25 cellular contexts compared by ENCODE assay signal in the genomic region with DNA sequence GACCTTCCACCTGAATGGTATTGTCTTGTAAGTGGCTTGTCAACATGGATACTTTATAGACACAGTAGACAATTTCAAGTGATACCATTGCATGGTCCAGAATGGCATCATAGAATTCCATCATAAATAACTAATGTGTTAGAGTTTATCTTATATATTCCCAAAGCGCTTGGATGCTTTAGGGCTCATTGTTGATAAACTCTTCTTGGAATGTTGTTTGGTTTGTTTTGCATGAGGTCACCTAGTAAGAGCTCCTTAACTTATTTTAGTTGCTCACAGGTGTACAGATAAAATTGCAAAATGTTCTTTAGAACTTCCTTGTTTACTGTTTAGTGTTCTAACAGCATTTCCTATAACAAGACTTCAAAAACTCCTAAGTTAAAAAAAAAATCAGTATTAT. TPM values are rescaled to one million over a fixed set of nuclear protein-coding genes. Genes with fewer than 3 reads are reported as not detected.
A peak's percentile ranks its signal among the peaks of the same experiment; 100 is the strongest.
DNase-seq lines count a peak whose midpoint lies in the region; ATAC-seq, FAIRE-seq and TF ChIP-seq lines count a peak whose summit lies in the region.
"Had no signal": no experiment of that assay in that cellular context is flagged by ENCODE, and none has a peak within 500 bp of the region (broad histone marks: within the 10 kb centered on the region; RNA-seq: fewer than 3 reads in every experiment).

No MANE protein-coding gene starts in this region.

- no peaks in the 10 kb centered on the region for H3K4me1 ChIP-seq in A549
- peaks cover 23% of the 10 kb centered on the region for H3K4me1 ChIP-seq in PC-9 (replicated peaks; ENCODE audit: insufficient read depth)
- H3K4me1 ChIP-seq in smooth muscle cell (ENCODE audit: low read depth), result peaks cover 12% of the 10 kb centered on the region
- H3K4me1 ChIP-seq in upper lobe of right lung, result no peaks in the 10 kb centered on the region
- no peaks in the 10 kb centered on the region for H3K4me1 ChIP-seq in mucosa of descending colon (ENCODE audit: low read depth)
- H3K4me1 ChIP-seq: BE2C; BLaER1 treated with 17β-estradiol and CSF1 and Interleukin-3, amounts not matched to agents 10 nM and 100 nM had no signal

- no peaks in the 10 kb centered on the region for H3K79me2 ChIP-seq in PC-9 (ENCODE audit: low read depth)
- H3K79me2 ChIP-seq in smooth muscle cell (ENCODE audit: low read depth), result no peaks in the 10 kb centered on the region

- H3K27ac ChIP-seq in A549 (no peak overlapping the region), PC-9 (peak overlapping the region; percentile 28), epithelial cell of prostate (no peak overlapping the region), smooth muscle cell (ENCODE audit: low read depth) (peak overlapping the region; percentile 39), upper lobe of right lung (no peak overlapping the region)
- H3K27ac ChIP-seq: 22Rv1; BLaER1 treated with 17β-estradiol and CSF1 and Interleukin-3, amounts not matched to agents 10 nM and 100 nM had no signal

- no peak overlapping the region for H3K4me3 ChIP-seq in A549
- H3K4me3 ChIP-seq in PC-9, result no peak overlapping the region
- H3K4me3 ChIP-seq in smooth muscle cell, result no peak overlapping the region
- no peak overlapping the region for H3K4me3 ChIP-seq in upper lobe of right lung
- H3K4me3 ChIP-seq in mucosa of descending colon, result no peak overlapping the region
- H3K4me3 ChIP-seq: BLaER1 treated with 17β-estradiol and CSF1 and Interleukin-3, amounts not matched to agents 10 nM and 100 nM; HAP-1 had no signal

- H3K36me3 ChIP-seq in PC-9 (ENCODE audit: low read depth) (no peaks in the 10 kb centered on the region), smooth muscle cell (ENCODE audit: low read depth) (no peaks in the 10 kb centered on the region), upper lobe of right lung (no peaks in the 10 kb centered on the region), mucosa of descending colon (ENCODE audit: low read depth) (no peaks in the 10 kb centered on the region)
- H3K36me3 ChIP-seq: BE2C, HAP-1 had no signal

- BruUV-seq in PC-9 (replicated peaks; lab: Mats Ljungman, UMichigan), result no TSS peak

- DNase-seq in A549 (ENCODE audit: low read depth in 1 of 2, low spot score in 1 of 2) (no peak), PC-9 (peak in 1 of 2 experiments; percentile 85), epithelial cell of prostate (ENCODE audit: low read depth, low spot score) (peak; percentile 16), smooth muscle cell (lab: John Stamatoyannopoulos, UW; ENCODE audit: unreplicated experiment) (no peak), upper lobe of right lung (no peak), hypothalamus (lab: John Stamatoyannopoulos, UW) (no peak), mucosa of descending colon (no peak)
- DNase-seq: ACHN; AML-193; BE2C; CD4-positive, alpha-beta T cell; CD8-positive, alpha-beta memory T cell; DMS53; DMS79 treated with DMSO at 0.1 percent for 48 hours; GF-D8; GOT3; HFFc6 had no signal

- no peaks in the 10 kb centered on the region for H3K9me2 ChIP-seq in PC-9 (ENCODE audit: insufficient read depth)

- H3K9ac ChIP-seq in smooth muscle cell (ENCODE audit: low read depth), result no peak overlapping the region
- H3K9ac ChIP-seq: BLaER1 treated with 17β-estradiol and CSF1 and Interleukin-3, amounts not matched to agents 10 nM and 100 nM had no signal

- peaks cover 4% of the 10 kb centered on the region for H3F3A ChIP-seq in PC-9 (ENCODE audit: insufficient read depth, low read depth)
- peaks cover 11% of the 10 kb centered on the region for H3F3A ChIP-seq in smooth muscle cell (ENCODE audit: low read depth)

- TF ChIP-seq POLR2A in A549 (IDR thresholded peaks at IDR 0.05; ENCODE audit: low read length), result no peak

- no peak overlapping the region for H2AFZ ChIP-seq in PC-9
- H2AFZ ChIP-seq in smooth muscle cell (ENCODE audit: low read depth), result no peak overlapping the region

- POLR2A ChIA-PET in A549 (lab: Yijun Ruan, JAX), result no interaction called here
- POLR2A ChIA-PET in PC-9 (lab: Charles Lee; ENCODE audit: unreplicated experiment), result interaction anchor here (0.7 kb wide), 1 partner anchor 32 kb away, joined by 4 read pairs; no protein-coding TSS in a partner anchor

- FAIRE-seq in A549 (lab: Jason Lieb, UNC), result peak; percentile 18
- FAIRE-seq: A204.1, D721Med, GM12891, GM18507, H54 had no signal

- no peaks in the 10 kb centered on the region for H3K9me3 ChIP-seq in A549
- no peaks in the 10 kb centered on the region; the same call in 1 of the 2 replicates for H3K9me3 ChIP-seq in PC-9 (ENCODE audit: insufficient read depth, low read depth)
- no peaks in the 10 kb centered on the region for H3K9me3 ChIP-seq in smooth muscle cell (replicated peaks; ENCODE audit: low read depth)
- H3K9me3 ChIP-seq in upper lobe of right lung, result no peaks in the 10 kb centered on the region
- no peaks in the 10 kb centered on the region for H3K9me3 ChIP-seq in mucosa of descending colon
- H3K9me3 ChIP-seq: BE2C; BLaER1 treated with 17β-estradiol and CSF1 and Interleukin-3, amounts not matched to agents 10 nM and 100 nM; HAP-1 had no signal

- CTCF ChIA-PET in A549 (lab: Yijun Ruan, JAX) (no interaction called here), PC-9 (lab: Charles Lee) (no interaction called here)

- H3K27me3 ChIP-seq in PC-9 (ENCODE audit: insufficient read depth, low read depth) (no peaks in the 10 kb centered on the region), smooth muscle cell (ENCODE audit: low read depth) (no peaks in the 10 kb centered on the region), upper lobe of right lung (no peaks in the 10 kb centered on the region)
- H3K27me3 ChIP-seq: BE2C; BLaER1 treated with 17β-estradiol and CSF1 and Interleukin-3, amounts not matched to agents 10 nM and 100 nM had no signal

- no peak for ATAC-seq in A549
- ATAC-seq in upper lobe of right lung, result no peak
- no peak for ATAC-seq in mucosa of descending colon

- H4K20me1 ChIP-seq in PC-9 (ENCODE audit: insufficient read depth) (no peaks in the 10 kb centered on the region), smooth muscle cell (ENCODE audit: low read depth) (no peaks in the 10 kb centered on the region)
- H4K20me1 ChIP-seq: BLaER1 treated with 17β-estradiol and CSF1 and Interleukin-3, amounts not matched to agents 10 nM and 100 nM had no signal

- TF ChIP-seq RAD21 in A549 (conservative IDR thresholded peaks at IDR 0.05 in 1 of 2, IDR thresholded peaks at IDR 0.05 in 1 of 2), result no peak

- 79% methylated on average over 1 of the region's 1 CpG for WGBS in A549 (ENCODE audit: missing lambda C conversion rate)
- 83% methylated on average over 1 of the region's 1 CpG for WGBS in smooth muscle cell (ENCODE audit: low lambda C conversion rate)

- no peak for TF ChIP-seq EP300 in A549 (IDR thresholded peaks at IDR 0.05)

- TF ChIP-seq CTCF in A549 (IDR thresholded peaks at IDR 0.05) (no peak), PC-9 (conservative IDR thresholded peaks at IDR 0.05) (no peak), smooth muscle cell (IDR thresholded peaks at IDR 0.05; ENCODE audit: borderline replicate concordance, insufficient read depth, poor library complexity, severe bottlenecking) (no peak), upper lobe of right lung (IDR thresholded peaks at IDR 0.05) (no peak), mucosa of descending colon (IDR thresholded peaks at IDR 0.05) (no peak)

- intact Hi-C loops in PC-9 (cut with micrococcal nuclease; ENCODE audit: unreplicated experiment), result loop anchor here (5.0 kb wide), 1 partner anchor 44 kb away; no protein-coding TSS in a partner anchor
- intact Hi-C loops in upper lobe of right lung (cut with DNase I), result no loop called here
- intact Hi-C loops in mucosa of descending colon (cut with DNase I, micrococcal nuclease), result no loop called here

- no peak overlapping the region for H3K4me2 ChIP-seq in A549
- H3K4me2 ChIP-seq in PC-9, result peak overlapping the region; percentile 8; the same call in 1 of the 2 replicates
- H3K4me2 ChIP-seq in smooth muscle cell, result no peak overlapping the region
- H3K4me2 ChIP-seq: BLaER1 treated with 17β-estradiol and CSF1 and Interleukin-3, amounts not matched to agents 10 nM and 100 nM had no signal

TF ChIP-seq in A549, 52 proteins besides CTCF, POLR2A, EP300 and RAD21:
- TF ChIP-seq, protein P1, sequence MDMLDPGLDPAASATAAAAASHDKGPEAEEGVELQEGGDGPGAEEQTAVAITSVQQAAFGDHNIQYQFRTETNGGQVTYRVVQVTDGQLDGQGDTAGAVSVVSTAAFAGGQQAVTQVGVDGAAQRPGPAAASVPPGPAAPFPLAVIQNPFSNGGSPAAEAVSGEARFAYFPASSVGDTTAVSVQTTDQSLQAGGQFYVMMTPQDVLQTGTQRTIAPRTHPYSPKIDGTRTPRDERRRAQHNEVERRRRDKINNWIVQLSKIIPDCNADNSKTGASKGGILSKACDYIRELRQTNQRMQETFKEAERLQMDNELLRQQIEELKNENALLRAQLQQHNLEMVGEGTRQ (IDR thresholded peaks at IDR 0.05), result no peak
- TF ChIP-seq HOXB13 (CRISPR knock-in tag; IDR thresholded peaks at IDR 0.05; ENCODE audit: low read depth) (no peak), RARB (CRISPR knock-in tag; IDR thresholded peaks at IDR 0.05) (no peak), CHD4 (IDR thresholded peaks at IDR 0.05; ENCODE audit: borderline replicate concordance) (no peak)
- TF ChIP-seq, protein P2, sequence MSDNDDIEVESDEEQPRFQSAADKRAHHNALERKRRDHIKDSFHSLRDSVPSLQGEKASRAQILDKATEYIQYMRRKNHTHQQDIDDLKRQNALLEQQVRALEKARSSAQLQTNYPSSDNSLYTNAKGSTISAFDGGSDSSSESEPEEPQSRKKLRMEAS (IDR thresholded peaks at IDR 0.05), result no peak

RNA-seq across cellular contexts. Expression of a gene that starts 36.8 kb away (rescaled TPM):
- polyA plus RNA-seq in A549 (2011; rRNA removed) (149 and 164 TPM in 2 replicates), A549 (2017; fragmentation: RNase III; extraction: RNeasy Plus Mini Kit Qiagen cat#74134 plus additional on column Dnase treatment) (87.2 to 92.1 TPM (median 89.0 TPM) in 3 replicates), smooth muscle cell (167 and 175 TPM in 2 replicates)
- polyA plus RNA-seq in A549 (2012; cell fraction: cytosol; rRNA removed), result 92.0 and 93.0 TPM in 2 replicates
- polyA plus RNA-seq in A549 (2012; cell fraction: nucleus; rRNA removed), result 27.9 and 49.7 TPM in 2 replicates
- polyA minus RNA-seq in A549 (2011; rRNA and poly(A)+ RNA removed), result 49.1 and 55.7 TPM in 2 replicates
- total RNA-seq in PC-9 (2021) (235 and 269 TPM in 2 replicates), smooth muscle cell (63.1 and 75.2 TPM in 2 replicates), upper lobe of right lung (115 TPM), mucosa of descending colon (100 to 1,000 TPM; 369 to 809 (median 670) TPM)

Comparison
In these comparisons a context has a peak if more than half of its experiments do, and no peak if none do; other contexts are left out.
1. H3K27ac ChIP-seq: peak in PC-9 (single experiment) and smooth muscle cell (single experiment); none in A549 (0 of 2), epithelial cell of prostate (single experiment) and upper lobe of right lung (single experiment).